ENCODE assay signal across 8 cellular contexts in genomic region chr3:185215873-185216586, GRCh38. TPM values are rescaled to one million over a fixed set of nuclear protein-coding genes. Genes with fewer than 3 reads are reported as not detected.
DNase-seq lines count a peak whose midpoint lies in the region; ATAC-seq and TF ChIP-seq lines count a peak whose summit lies in the region.

No MANE protein-coding gene starts in this region.

- H3K36me3 ChIP-seq in heart left ventricle (peaks cover 0 to 5% (median 0%) of the 10 kb centered on the region in 9 donors), RWPE2 (ENCODE audit: low read depth) (no peaks in the 10 kb centered on the region), spleen (no peaks in the 10 kb centered on the region)

- intact Hi-C loops in heart left ventricle (cut with DNase I) (no loop called here), left ventricle myocardium superior (cut with micrococcal nuclease) (no loop called here), spleen (cut with DNase I; ENCODE audit: low total_unique reads) (no loop called here)

- TF ChIP-seq CTCF in heart left ventricle (IDR thresholded peaks at IDR 0.05) (peak; percentile 21 to 64 (median 45)), RWPE2 (IDR thresholded peaks at IDR 0.05; ENCODE audit: poor library complexity, severe bottlenecking) (peak; percentile 88), spleen (IDR thresholded peaks at IDR 0.05 in 8 of 11, conservative IDR thresholded peaks at IDR 0.05 in 3 of 11) (peak in 7 of 11 experiments; percentile 27 to 49 (median 41))

- H3K4me3 ChIP-seq in heart left ventricle (peak overlapping the region in 10 of 12 donors; percentile 26 to 51 (median 39)), RWPE2 (ENCODE audit: severe bottlenecking) (no peak overlapping the region), spleen (peak overlapping the region in 6 of 8 donors; percentile 4 to 48 (median 20))

- H3K9me3 ChIP-seq in heart left ventricle (no peaks in the 10 kb centered on the region), RWPE2 (ENCODE audit: severe bottlenecking) (no peaks in the 10 kb centered on the region), spleen (no peaks in the 10 kb centered on the region)

- TF ChIP-seq POLR2A in heart left ventricle (IDR thresholded peaks at IDR 0.05) (no peak), spleen (IDR thresholded peaks at IDR 0.05) (no peak)

- 26 to 38% (median 32%) methylated on average over 6 of the region's 6 CpGs for WGBS in heart left ventricle, 4 donors
- 28 to 37% (median 35%) methylated on average over 6 of the region's 6 CpGs for WGBS in spleen, 5 donors

- no peaks in the 10 kb centered on the region for H3K27me3 ChIP-seq in heart left ventricle
- no peaks in the 10 kb centered on the region for H3K27me3 ChIP-seq in RWPE2 (ENCODE audit: insufficient read depth, poor library complexity, severe bottlenecking)
- no peaks in the 10 kb centered on the region for H3K27me3 ChIP-seq in spleen (replicated peaks in 1 of 7)

- no peak for DNase-seq in heart left ventricle
- DNase-seq in left ventricle myocardium superior: no peak
- no peak for DNase-seq in RWPE2 (ENCODE audit: low spot score)
- peak; percentile 20 for DNase-seq in foreskin melanocyte
- no peak for DNase-seq in spleen
- DNase-seq in stimulated activated CD4-positive, alpha-beta T cell treated with anti-CD3 and anti-CD28 coated beads, Interleukin-4, amount 100 ng/mL, for 4 hours: no peak

- H3K4me1 ChIP-seq in heart left ventricle (peaks cover 0 to 15% (median 4%) of the 10 kb centered on the region in 12 donors), RWPE2 (ENCODE audit: insufficient read depth, poor library complexity, severe bottlenecking) (no peaks in the 10 kb centered on the region), spleen (peaks cover 0 to 6% (median 0%) of the 10 kb centered on the region in 6 donors)

- H3K27ac ChIP-seq in heart left ventricle (peak overlapping the region in 9 of 12 donors; percentile 14 to 74 (median 52)), RWPE2 (ENCODE audit: poor library complexity, severe bottlenecking) (no peak overlapping the region), spleen (peak overlapping the region; percentile 0 to 85 (median 76))

- ATAC-seq in heart left ventricle (no peak), left ventricle myocardium superior (no peak), RWPE2 (ENCODE audit: low read depth) (no peak), GM18517 (IDR thresholded peaks at IDR 0.05; ENCODE audit: unreplicated experiment) (no peak), HG03175 (IDR thresholded peaks at IDR 0.05; ENCODE audit: unreplicated experiment) (no peak)

RNA-seq across cellular contexts. Expression of gene EHHADH, which starts 37.8 kb away (rescaled TPM):
- 10 to 100 TPM; 12.3 to 26.0 (median 17.5) TPM for total RNA-seq in heart left ventricle
- 1 to 10 TPM; 5.1 to 5.9 TPM for polyA plus RNA-seq in heart left ventricle
- total RNA-seq in left ventricle myocardium superior: 19.2 TPM
- 10 to 100 TPM in 4 of 7 donors, 1 to 10 TPM in 3; 3.9 to 18.9 (median 10.1) TPM for total RNA-seq in spleen
- 1 to 10 TPM; 1.3 to 2.5 (median 1.8) TPM for polyA plus RNA-seq in spleen
